Comparison of ENCODE assay signal across 7 cellular contexts in genomic region chr10:3886666-3887251, GRCh38.
DNase-seq lines count a peak whose midpoint lies in the region; FAIRE-seq and TF ChIP-seq lines count a peak whose summit lies in the region.

No MANE protein-coding gene starts in this region.

- peak overlapping the region; percentile 34 to 47 for H3K9ac ChIP-seq in kidney (ENCODE audit: low read length in 2 of 2)
- no peak overlapping the region for H3K9ac ChIP-seq in MM.1S (ENCODE audit: low read length)

- peak overlapping the region in 1 of 2 donors; percentile 7 for H3K4me3 ChIP-seq in kidney (ENCODE audit: low read length in 2 of 2)
- no peak overlapping the region for H3K4me3 ChIP-seq in MM.1S (ENCODE audit: low read length)

- H2AFZ ChIP-seq in MM.1S (ENCODE audit: low read length): no peak overlapping the region

- no peaks in the 10 kb centered on the region for H4K20me1 ChIP-seq in MM.1S (ENCODE audit: insufficient read depth, low read length)

- H3K36me3 ChIP-seq in kidney (ENCODE audit: control insufficient read depth in 1 of 2, insufficient read depth in 2 of 2, low read length in 2 of 2): no peaks in the 10 kb centered on the region
- H3K36me3 ChIP-seq in MM.1S (replicated peaks; ENCODE audit: insufficient read depth, low read length): no peaks in the 10 kb centered on the region

- no peak for TF ChIP-seq CTCF in HFFc6 (IDR thresholded peaks at IDR 0.05)
- no peak for TF ChIP-seq CTCF in kidney (IDR thresholded peaks at IDR 0.05; ENCODE audit: borderline replicate concordance, extremely low read depth, insufficient read depth)
- TF ChIP-seq CTCF in MM.1S (IDR thresholded peaks at IDR 0.05; ENCODE audit: low read length): no peak

- no peaks in the 10 kb centered on the region for H3K9me3 Mint-ChIP-seq in HFFc6
- no peaks in the 10 kb centered on the region for H3K9me3 Mint-ChIP-seq in immature natural killer cell

- no peak overlapping the region for H3K4me2 ChIP-seq in MM.1S (ENCODE audit: low read depth, low read length)

- H3K4me1 Mint-ChIP-seq in HFFc6 (ENCODE audit: low read depth): peaks cover 66% of the 10 kb centered on the region
- peaks cover 8 to 9% of the 10 kb centered on the region in 2 donors for H3K4me1 Mint-ChIP-seq in immature natural killer cell

- H3K9me3 ChIP-seq in kidney (ENCODE audit: control insufficient read depth in 1 of 2, low read length in 2 of 2): no peaks in the 10 kb centered on the region
- no peaks in the 10 kb centered on the region for H3K9me3 ChIP-seq in MM.1S (replicated peaks; ENCODE audit: insufficient read depth, low read length)

- H3K27ac Mint-ChIP-seq in HFFc6 (peak overlapping the region; percentile 95), immature natural killer cell (peak overlapping the region in 1 of 6 donors; percentile 94)

- H3K4me3 Mint-ChIP-seq in HFFc6: peak overlapping the region; percentile 68
- peak overlapping the region in 1 of 5 donors; percentile 22 for H3K4me3 Mint-ChIP-seq in immature natural killer cell

- no peaks in the 10 kb centered on the region for H3K27me3 ChIP-seq in MM.1S (replicated peaks; ENCODE audit: insufficient read depth, low read length)

- H3K27ac ChIP-seq in kidney (ENCODE audit: low read depth in 2 of 2, low read length in 2 of 2) (peak overlapping the region; percentile 89 to 98), MM.1S (ENCODE audit: low read length) (no peak overlapping the region)

- H3K36me3 Mint-ChIP-seq in HFFc6 (ENCODE audit: low read depth) (peaks cover 6% of the 10 kb centered on the region), immature natural killer cell (no peaks in the 10 kb centered on the region)

- no peak for FAIRE-seq in kidney (lab: Jason Lieb, UNC)

- H3F3A ChIP-seq in MM.1S (ENCODE audit: insufficient read depth, low read length): no peaks in the 10 kb centered on the region

- intact Hi-C loops in kidney (cut with DNase I): no loop called here

- peak; percentile 86 for DNase-seq in HFFc6
- peak; percentile 93 for DNase-seq in amniotic stem cell (lab: John Stamatoyannopoulos, UW)
- DNase-seq in kidney: no peak
- DNase-seq in stromal cell of bone marrow (ENCODE audit: low read depth): peak; percentile 83
- no peak for DNase-seq in AML-193 (lab: John Stamatoyannopoulos, UW)
- DNase-seq in MM.1S: no peak
- no peak for DNase-seq in immature natural killer cell

- no peaks in the 10 kb centered on the region for H3K9me2 ChIP-seq in MM.1S (replicated peaks; ENCODE audit: insufficient read depth, low read length)

- H3K27me3 Mint-ChIP-seq in HFFc6 (ENCODE audit: insufficient read depth) (peaks cover 2% of the 10 kb centered on the region; the same call in 1 of the 2 replicates), immature natural killer cell (ENCODE audit: low read depth in 3 of 3) (peaks cover 3 to 5% (median 3%) of the 10 kb centered on the region in 3 donors)

- H3K4me1 ChIP-seq in kidney (ENCODE audit: control insufficient read depth in 1 of 2, insufficient read depth in 1 of 2, low read depth in 1 of 2, low read length in 2 of 2) (peaks cover 17 to 21% of the 10 kb centered on the region in 2 donors), MM.1S (ENCODE audit: low read length) (no peaks in the 10 kb centered on the region)

- H3K79me2 ChIP-seq in MM.1S (ENCODE audit: low read length): no peaks in the 10 kb centered on the region

Comparison
In these comparisons a context has a peak if more than half of its experiments do, and no peak if none do; other contexts are left out.
1. DNase-seq: peak in HFFc6 (single experiment), amniotic stem cell (single experiment) and stromal cell of bone marrow (single experiment); none in kidney (single experiment), AML-193 (0 of 2), MM.1S (single experiment) and immature natural killer cell (0 of 3).